35 cellular contexts compared by ENCODE assay signal in the genomic region with DNA sequence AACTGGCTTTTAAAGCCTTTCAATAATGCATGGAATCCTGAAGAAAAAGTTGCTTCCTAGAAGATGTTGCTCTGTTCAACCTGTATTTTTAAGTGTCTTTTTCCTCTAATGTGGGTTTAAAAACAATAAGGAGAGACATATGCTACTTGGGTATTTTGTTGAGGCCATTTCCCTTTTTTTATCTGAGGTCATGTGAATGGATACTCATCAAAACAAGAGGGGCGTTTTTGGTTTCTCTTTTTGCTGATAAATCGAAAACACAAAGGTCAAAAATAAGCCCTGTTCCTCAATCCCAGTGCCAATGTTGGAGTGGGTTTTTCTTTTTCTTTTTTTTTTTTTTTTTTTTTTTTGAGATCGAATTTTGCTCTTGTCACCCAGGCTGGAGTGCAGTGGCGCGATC.
"Had no signal": no experiment of that assay in that cellular context is flagged by ENCODE, and none has a peak within 500 bp of the region (broad histone marks: within the 10 kb centered on the region; RNA-seq: fewer than 3 reads in every experiment).

No MANE protein-coding gene starts in this region.

- H3K9me3 Mint-ChIP-seq: activated B cell treated with CpG ODN at 0.5 μM for 24 hours had no signal

- H3K27ac Mint-ChIP-seq: activated B cell treated with CpG ODN at 0.5 μM for 24 hours; activated CD4-positive, alpha-beta memory T cell treated with anti-CD3 and anti-CD28 coated beads for 36 hours; activated CD4-positive, alpha-beta T cell treated with anti-CD3 and anti-CD28 coated beads, Interleukin-2, amount 10 ng/mL, durations not matched to agents 24 days and 14 days; activated CD8-positive, alpha-beta T cell treated with anti-CD3 and anti-CD28 coated beads for 36 hours; activated naive CD4-positive, alpha-beta T cell treated with anti-CD3 and anti-CD28 coated beads for 36 hours; activated naive CD4-positive, alpha-beta T cell treated with anti-CD3 and anti-CD28 coated beads, Interleukin-2, amount 50 U/mL, for 72 hours; activated naive CD8-positive, alpha-beta T cell treated with anti-CD3 and anti-CD28 coated beads for 36 hours; activated T-cell treated with anti-CD3 and anti-CD28 coated beads, Interleukin-2, amount 50 U/mL, for 72 hours; activated T-helper 1 cell treated with anti-CD3 and anti-CD28 coated beads, Interleukin-12 subunit alpha, Interleukin-12 subunit beta, Interleukin-2, Interleukin-4 antibody, amounts not matched to agents 30 ng/mL and 10 ng/mL and 1 ng/mL, durations not matched to agents 14 hours and 24 hours and 36 hours; activated T-helper 17 cell treated with anti-CD3 and anti-CD28 coated beads, Interleukin-2, amount 50 U/mL, for 72 hours; T-helper 1 cell treated with Interleukin-12 subunit alpha and Interleukin-12 subunit beta and Interleukin-4 antibody, amounts not matched to agents 30 μg/mL and 1 μg/mL, for 36 hours; T-helper 2 cell treated with Interferon-gamma antibody and Interleukin-4, amounts not matched to agents 5 μg/mL and 100 μg/mL, for 36 hours had no signal

- H3K4me3 ChIP-seq: adrenal gland, body of pancreas, breast epithelium had no signal

- H3K4me1 ChIP-seq: adrenal gland, body of pancreas, breast epithelium had no signal

- H3K4me3 Mint-ChIP-seq: activated B cell treated with CpG ODN at 0.5 μM for 24 hours; activated CD4-positive, alpha-beta memory T cell treated with anti-CD3 and anti-CD28 coated beads for 36 hours; activated CD4-positive, alpha-beta T cell treated with anti-CD3 and anti-CD28 coated beads, Interleukin-2, amount 10 ng/mL, durations not matched to agents 24 days and 14 days; activated CD8-positive, alpha-beta T cell treated with anti-CD3 and anti-CD28 coated beads for 36 hours; activated naive CD4-positive, alpha-beta T cell treated with anti-CD3 and anti-CD28 coated beads for 36 hours; activated naive CD8-positive, alpha-beta T cell treated with anti-CD3 and anti-CD28 coated beads for 36 hours; activated T-cell treated with anti-CD3 and anti-CD28 coated beads, Interleukin-2, amount 50 U/mL, for 4 hours; activated T-cell treated with anti-CD3 and anti-CD28 coated beads, Interleukin-2, amount 50 U/mL, for 72 hours; activated T-helper 1 cell treated with anti-CD3 and anti-CD28 coated beads, Interleukin-12 subunit alpha, Interleukin-12 subunit beta, Interleukin-2, Interleukin-4 antibody, amounts not matched to agents 30 ng/mL and 10 ng/mL and 1 ng/mL, durations not matched to agents 14 hours and 24 hours and 36 hours; activated T-helper 17 cell treated with anti-CD3 and anti-CD28 coated beads, Interleukin-2, amount 50 U/mL, for 72 hours; T-helper 1 cell treated with Interleukin-12 subunit alpha and Interleukin-12 subunit beta and Interleukin-4 antibody, amounts not matched to agents 30 μg/mL and 1 μg/mL, for 36 hours; T-helper 2 cell treated with Interferon-gamma antibody and Interleukin-4, amounts not matched to agents 5 μg/mL and 100 μg/mL, for 36 hours had no signal

- H3K27me3 Mint-ChIP-seq: activated B cell treated with CpG ODN at 0.5 μM for 24 hours; activated CD4-positive, alpha-beta memory T cell treated with anti-CD3 and anti-CD28 coated beads for 36 hours; activated CD4-positive, alpha-beta T cell treated with anti-CD3 and anti-CD28 coated beads, Interleukin-2, amount 10 ng/mL, durations not matched to agents 24 days and 14 days; activated CD8-positive, alpha-beta T cell treated with anti-CD3 and anti-CD28 coated beads for 36 hours; activated naive CD8-positive, alpha-beta T cell treated with anti-CD3 and anti-CD28 coated beads for 36 hours; activated T-helper 17 cell treated with anti-CD3 and anti-CD28 coated beads, Interleukin-2, amount 50 U/mL, for 72 hours had no signal

- H3K4me1 Mint-ChIP-seq: activated B cell treated with CpG ODN at 0.5 μM for 24 hours; activated CD4-positive, alpha-beta T cell treated with anti-CD3 and anti-CD28 coated beads, Interleukin-2, amount 10 ng/mL, durations not matched to agents 24 days and 14 days; activated naive CD8-positive, alpha-beta T cell treated with anti-CD3 and anti-CD28 coated beads for 36 hours; activated T-helper 17 cell treated with anti-CD3 and anti-CD28 coated beads, Interleukin-2, amount 50 U/mL, for 72 hours had no signal

- H3K36me3 Mint-ChIP-seq: activated CD4-positive, alpha-beta memory T cell treated with anti-CD3 and anti-CD28 coated beads for 36 hours; activated naive CD4-positive, alpha-beta T cell treated with anti-CD3 and anti-CD28 coated beads, Interleukin-2, amount 50 U/mL, for 72 hours; activated naive CD8-positive, alpha-beta T cell treated with anti-CD3 and anti-CD28 coated beads for 36 hours had no signal

- H3K36me3 ChIP-seq: adrenal gland, brain microvascular endothelial cell, breast epithelium had no signal

- DNase-seq: activated B cell treated with CpG ODN at 0.5 μM for 24 hours; activated CD4-positive, alpha-beta memory T cell treated with anti-CD3 and anti-CD28 coated beads for 36 hours; activated CD4-positive, alpha-beta T cell treated with anti-CD3 and anti-CD28 coated beads for 4 hours; activated CD4-positive, alpha-beta T cell treated with anti-CD3 and anti-CD28 coated beads, Interleukin-2, amount 10 ng/mL, durations not matched to agents 24 days and 14 days; activated CD4-positive, alpha-beta T cell treated with anti-CD3 and anti-CD28 coated beads, Interleukin-2, amount 50 U/mL, for 1 hour; activated CD4-positive, alpha-beta T cell treated with anti-CD3 and anti-CD28 coated beads, Interleukin-2, amount 50 U/mL, for 4 hours; activated CD4-positive, CD25-positive, alpha-beta regulatory T cell treated with anti-CD3 and anti-CD28 coated beads, Interleukin-2, amount 50 U/mL, for 72 hours; activated CD8-positive, alpha-beta memory T cell treated with anti-CD3 and anti-CD28 coated beads, Interleukin-2, amount 50 U/mL, for 4 hours; activated CD8-positive, alpha-beta T cell treated with anti-CD3 and anti-CD28 coated beads for 36 hours; activated effector memory CD4-positive, alpha-beta T cell treated with anti-CD3 and anti-CD28 coated beads, Interleukin-2, amount 50 U/mL, for 16 hours; activated gamma-delta T cell treated with Interleukin-2 at 50 U/mL for 16 hours; activated naive CD4-positive, alpha-beta T cell; activated naive CD4-positive, alpha-beta T cell treated with anti-CD3 and anti-CD28 coated beads for 36 hours; activated naive CD4-positive, alpha-beta T cell treated with anti-CD3 and anti-CD28 coated beads, Interleukin-2, amount 50 U/mL, for 16 hours; activated naive CD8-positive, alpha-beta T cell treated with anti-CD3 and anti-CD28 coated beads for 36 hours; activated T-cell treated with anti-CD3 and anti-CD28 coated beads for 4 hours; activated T-cell treated with anti-CD3 and anti-CD28 coated beads, Interleukin-2, amount 50 U/mL, for 1 hour; activated T-cell treated with anti-CD3 and anti-CD28 coated beads, Interleukin-2, amount 50 U/mL, for 4 hours; activated T-cell treated with anti-CD3 and anti-CD28 coated beads, Interleukin-2, amount 50 U/mL, for 72 hours; adrenal gland; amniotic stem cell; aorta; body of pancreas; brain microvascular endothelial cell; central memory CD4-positive, alpha-beta T cell; T-helper 1 cell; T-helper 2 cell; T-helper 9 cell had no signal

- H3K27me3 ChIP-seq: adrenal gland, body of pancreas, brain microvascular endothelial cell, breast epithelium had no signal

- H3K9me3 ChIP-seq: adrenal gland, body of pancreas, breast epithelium had no signal

- H3K27ac ChIP-seq: body of pancreas, brain microvascular endothelial cell, breast epithelium, VCaP had no signal
